Comparison of ENCODE assay signal across 19 cellular contexts in the genomic region with DNA sequence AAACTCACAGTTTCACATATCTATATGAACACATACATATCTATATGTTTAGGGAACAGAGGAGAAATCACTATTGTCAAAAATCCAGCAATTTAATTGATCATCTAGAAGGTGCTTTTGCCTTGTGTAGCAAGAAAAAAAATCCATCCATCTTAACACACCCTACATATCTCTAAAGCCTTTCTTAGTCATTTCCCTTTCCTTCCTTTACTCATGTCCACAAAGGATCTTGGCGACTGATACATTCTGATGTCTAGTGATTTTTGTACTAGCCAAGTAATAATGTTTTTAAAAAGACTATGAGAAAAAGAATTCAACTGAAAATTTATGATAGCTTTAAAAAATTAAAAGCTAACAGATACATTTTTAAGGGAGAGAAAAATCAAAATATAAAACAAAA. TPM values are rescaled to one million over a fixed set of nuclear protein-coding genes. Genes with fewer than 3 reads are reported as not detected.
A peak's percentile ranks its signal among the peaks of the same experiment; 100 is the strongest.
DNase-seq lines count a peak whose midpoint lies in the region; ATAC-seq and TF ChIP-seq lines count a peak whose summit lies in the region.
"Had no signal": no experiment of that assay in that cellular context is flagged by ENCODE, and none has a peak within 500 bp of the region (broad histone marks: within the 10 kb centered on the region; RNA-seq: fewer than 3 reads in every experiment).

No MANE protein-coding gene starts in this region.

- H3K36me3 Mint-ChIP-seq in activated CD8-positive, alpha-beta memory T cell treated with anti-CD3 and anti-CD28 coated beads, Interleukin-2, amount 10 ng/mL, durations not matched to agents 7 days and 5 days = peaks cover 21% of the 10 kb centered on the region
- H3K36me3 Mint-ChIP-seq in memory B cell = peaks cover 8% of the 10 kb centered on the region

- H3K4me1 ChIP-seq in spleen = peaks cover 0 to 4% (median 0%) of the 10 kb centered on the region in 6 donors
- H3K4me1 ChIP-seq: SJSA1 had no signal

- H3K36me3 ChIP-seq in brain microvascular endothelial cell (replicated peaks) = no peaks in the 10 kb centered on the region
- peaks cover 0 to 39% (median 7%) of the 10 kb centered on the region in 6 donors for H3K36me3 ChIP-seq in spleen
- H3K36me3 ChIP-seq: SJSA1 had no signal

- no peaks in the 10 kb centered on the region for H3K9me3 ChIP-seq in spleen
- H3K9me3 ChIP-seq: SJSA1 had no signal

- 18 to 66% (median 26%) methylated on average over 1 of the region's 1 CpG for WGBS in spleen, 5 donors

- CTCF ChIA-PET in activated CD8-positive, alpha-beta memory T cell treated with anti-CD3 and anti-CD28 coated beads, Interleukin-2, amount 10 ng/mL, durations not matched to agents 7 days and 5 days (lab: Charles Lee) = no interaction called here
- CTCF ChIA-PET in RWPE1 (lab: Yijun Ruan, JAX) = interaction anchor here (0.9 kb wide), 1 partner anchor 98 kb away, joined by 3 read pairs; no protein-coding TSS in a partner anchor

- H3K4me3 Mint-ChIP-seq in activated CD8-positive, alpha-beta memory T cell treated with anti-CD3 and anti-CD28 coated beads, Interleukin-2, amount 10 ng/mL, durations not matched to agents 7 days and 5 days = no peak overlapping the region
- H3K4me3 Mint-ChIP-seq in memory B cell = no peak overlapping the region
- H3K4me3 Mint-ChIP-seq: activated naive CD8-positive, alpha-beta T cell treated with anti-CD3 and anti-CD28 coated beads, Interleukin-2, amount 10 ng/mL, durations not matched to agents 7 days and 5 days had no signal

- TF ChIP-seq POLR2A in spleen (IDR thresholded peaks at IDR 0.05) = no peak

- no peaks in the 10 kb centered on the region for H3K27me3 Mint-ChIP-seq in activated CD8-positive, alpha-beta memory T cell treated with anti-CD3 and anti-CD28 coated beads, Interleukin-2, amount 10 ng/mL, durations not matched to agents 7 days and 5 days
- H3K27me3 Mint-ChIP-seq in memory B cell = no peaks in the 10 kb centered on the region
- H3K27me3 Mint-ChIP-seq: activated naive CD8-positive, alpha-beta T cell treated with anti-CD3 and anti-CD28 coated beads, Interleukin-2, amount 10 ng/mL, durations not matched to agents 7 days and 5 days had no signal

- peak overlapping the region; percentile 22 for H3K27ac ChIP-seq in brain microvascular endothelial cell
- H3K27ac ChIP-seq in RWPE1 = no peak overlapping the region
- H3K27ac ChIP-seq in spleen = no peak overlapping the region
- H3K27ac ChIP-seq: cardiac muscle cell, SJSA1 had no signal

- peaks cover 13% of the 10 kb centered on the region for H3K4me1 Mint-ChIP-seq in activated CD8-positive, alpha-beta memory T cell treated with anti-CD3 and anti-CD28 coated beads, Interleukin-2, amount 10 ng/mL, durations not matched to agents 7 days and 5 days
- peaks cover 9% of the 10 kb centered on the region for H3K4me1 Mint-ChIP-seq in memory B cell

- peak; percentile 51 for ATAC-seq in activated CD8-positive, alpha-beta memory T cell treated with anti-CD3 and anti-CD28 coated beads, Interleukin-2, amount 10 ng/mL, durations not matched to agents 7 days and 5 days
- ATAC-seq in memory B cell (ENCODE audit: low read depth) = no peak
- ATAC-seq: left cardiac atrium had no signal

- H3K4me3 ChIP-seq in brain microvascular endothelial cell (ENCODE audit: low read depth, low read length) = no peak overlapping the region
- no peak overlapping the region for H3K4me3 ChIP-seq in spleen
- H3K4me3 ChIP-seq: cardiac muscle cell, SJSA1 had no signal

- H3K27me3 ChIP-seq in brain microvascular endothelial cell (replicated peaks) = no peaks in the 10 kb centered on the region
- H3K27me3 ChIP-seq in spleen (replicated peaks in 1 of 7) = no peaks in the 10 kb centered on the region
- H3K27me3 ChIP-seq: cardiac muscle cell, SJSA1 had no signal

- TF ChIP-seq CTCF in brain microvascular endothelial cell (IDR thresholded peaks at IDR 0.05; ENCODE audit: low read depth, low read length, missing control alignments) (no peak), RWPE1 (conservative IDR thresholded peaks at IDR 0.05; ENCODE audit: low read depth) (no peak), spleen (IDR thresholded peaks at IDR 0.05 in 8 of 11, conservative IDR thresholded peaks at IDR 0.05 in 3 of 11) (no peak)

- POLR2A ChIA-PET in RWPE1 (lab: Yijun Ruan, JAX; ENCODE audit: low non-redundant PET) = no interaction called here

- in situ Hi-C loops in brain microvascular endothelial cell (cut with HindIII; ENCODE audit: low pct_ligation_motif_present, low sequenced_read_pairs) = no loop called here

- no peaks in the 10 kb centered on the region for H3K9me3 Mint-ChIP-seq in activated CD8-positive, alpha-beta memory T cell treated with anti-CD3 and anti-CD28 coated beads, Interleukin-2, amount 10 ng/mL, durations not matched to agents 7 days and 5 days (ENCODE audit: low read depth)
- no peaks in the 10 kb centered on the region for H3K9me3 Mint-ChIP-seq in memory B cell
- H3K9me3 Mint-ChIP-seq: activated naive CD8-positive, alpha-beta T cell treated with anti-CD3 and anti-CD28 coated beads, Interleukin-2, amount 10 ng/mL, durations not matched to agents 7 days and 5 days had no signal

- intact Hi-C loops in spleen (cut with DNase I; ENCODE audit: low total_unique reads) = no loop called here

- peak overlapping the region; percentile 52 for H3K27ac Mint-ChIP-seq in activated CD8-positive, alpha-beta memory T cell treated with anti-CD3 and anti-CD28 coated beads, Interleukin-2, amount 10 ng/mL, durations not matched to agents 7 days and 5 days
- peak overlapping the region; percentile 60 for H3K27ac Mint-ChIP-seq in memory B cell
- H3K27ac Mint-ChIP-seq: activated naive CD8-positive, alpha-beta T cell treated with anti-CD3 and anti-CD28 coated beads, Interleukin-2, amount 10 ng/mL, durations not matched to agents 7 days and 5 days had no signal

- DNase-seq in activated CD8-positive, alpha-beta memory T cell treated with anti-CD3 and anti-CD28 coated beads, Interleukin-2, amount 10 ng/mL, durations not matched to agents 7 days and 5 days = no peak
- DNase-seq in activated CD8-positive, alpha-beta memory T cell treated with anti-CD3 and anti-CD28 coated beads, Interleukin-2, amount 50 U/mL, for 4 hours = no peak
- peak; percentile 48 for DNase-seq in NCI-H226
- DNase-seq in brain microvascular endothelial cell = no peak
- no peak for DNase-seq in memory B cell (ENCODE audit: low spot score in 2 of 2)
- DNase-seq in RWPE1 (ENCODE audit: low spot score) = no peak
- DNase-seq in stimulated activated CD4-positive, alpha-beta T cell treated with anti-CD3 and anti-CD28 coated beads, Interleukin-1b, Interleukin-23, amount 100 ng/mL, for 48 hours = no peak
- DNase-seq in spleen = no peak
- DNase-seq: activated naive CD8-positive, alpha-beta T cell treated with anti-CD3 and anti-CD28 coated beads, Interleukin-2, amount 10 ng/mL, durations not matched to agents 7 days and 5 days; activated T-cell treated with anti-CD3 and anti-CD28 coated beads for 4 hours; KBM-7; left cardiac atrium; midbrain; NCI-H1092; NCI-H524 treated with DMSO at 0.1 percent for 48 hours had no signal

RNA-seq across cellular contexts. Expression of a gene that starts 22.5 kb away (rescaled TPM):
- total RNA-seq in activated CD8-positive, alpha-beta memory T cell treated with anti-CD3 and anti-CD28 coated beads, Interleukin-2, amount 10 ng/mL, durations not matched to agents 7 days and 5 days = 10 to 100 TPM in 1 of 2 experiments, 1 to 10 TPM in 1; 9.8 to 10.2 TPM
- total RNA-seq in spleen = 10 to 100 TPM; 17.6 to 30.7 (median 20.8) TPM
- polyA plus RNA-seq in spleen = 1 to 10 TPM; 4.9 to 7.6 (median 7.4) TPM

RNA-seq across cellular contexts. Expression of a gene that starts 51.8 kb away (rescaled TPM):
- not detected for total RNA-seq in activated CD8-positive, alpha-beta memory T cell treated with anti-CD3 and anti-CD28 coated beads, Interleukin-2, amount 10 ng/mL, durations not matched to agents 7 days and 5 days
- not detected for total RNA-seq in spleen
- not detected for polyA plus RNA-seq in spleen
- total RNA-seq: activated naive CD8-positive, alpha-beta T cell treated with anti-CD3 and anti-CD28 coated beads, Interleukin-2, amount 10 ng/mL, durations not matched to agents 7 days and 5 days; Daoy; fibroblast of villous mesenchyme; left cardiac atrium; SJSA1 had no signal
